Comparison of ENCODE assay signal across 15 cellular contexts in genomic region chr20:4703281-4703676, GRCh38. TPM values are rescaled to one million over a fixed set of nuclear protein-coding genes. Genes with fewer than 3 reads are reported as not detected.
DNase-seq lines count a peak whose midpoint lies in the region; ATAC-seq and TF ChIP-seq lines count a peak whose summit lies in the region.
"Had no signal": no experiment of that assay in that cellular context is flagged by ENCODE, and none has a peak within 500 bp of the region (broad histone marks: within the 10 kb centered on the region; RNA-seq: fewer than 3 reads in every experiment).

No MANE protein-coding gene starts in this region.

- H3K79me2 ChIP-seq in H9 (ENCODE audit: insufficient read depth, low read length), result no peaks in the 10 kb centered on the region
- H3K79me2 ChIP-seq in mesendoderm (ENCODE audit: control insufficient read depth, insufficient read depth, low read length), result no peaks in the 10 kb centered on the region

- H3K4me3 Mint-ChIP-seq in H9 (no peak overlapping the region), brain (no peak overlapping the region)
- H3K4me3 Mint-ChIP-seq: B cell; CD4-positive, CD25-positive, alpha-beta regulatory T cell had no signal

- POLR2A ChIA-PET in HEK293 (lab: Yijun Ruan, JAX), result no interaction called here

- no peak for DNase-seq in H9
- DNase-seq in mesendoderm, result no peak
- no peak for DNase-seq in NCI-H345 (lab: John Stamatoyannopoulos, UW)
- DNase-seq in erythroblast (lab: John Stamatoyannopoulos, UW), result no peak
- DNase-seq: Caco-2; CD4-positive, CD25-positive, alpha-beta regulatory T cell; DMS153; NCI-H187 treated with DMSO at 0.1 percent for 48 hours; NCI-H446 had no signal

- TF ChIP-seq POLR2A in erythroblast (IDR thresholded peaks at IDR 0.05; ENCODE audit: low read length), result no peak

- H4K91ac ChIP-seq in H9 (ENCODE audit: insufficient read length, low read depth, low read length), result peak overlapping the region; percentile 44

- H3K27me3 Mint-ChIP-seq in H9 (ENCODE audit: low read depth), result peaks cover 3% of the 10 kb centered on the region; the same call in 1 of the 2 replicates
- peaks cover 4% of the 10 kb centered on the region for H3K27me3 Mint-ChIP-seq in brain
- H3K27me3 Mint-ChIP-seq: B cell had no signal

- H3K36me3 ChIP-seq in HEK293 (ENCODE audit: control insufficient read depth in 2 of 2, insufficient read depth in 1 of 2, low read length in 2 of 2) (peaks cover 4 to 20% of the 10 kb centered on the region in 2 experiments; a peak in 1 of 3 replicates), mesendoderm (ENCODE audit: control insufficient read depth, insufficient read depth, low read length) (peaks cover 1% of the 10 kb centered on the region)

- H3K27me3 ChIP-seq in H9 (ENCODE audit: insufficient read depth, low read length) (no peaks in the 10 kb centered on the region), mesendoderm (ENCODE audit: insufficient read depth, low read length, poor library complexity) (no peaks in the 10 kb centered on the region)
- H3K27me3 ChIP-seq: SJCRH30 had no signal

- peak overlapping the region; percentile 55 for H2BK12ac ChIP-seq in H9 (ENCODE audit: insufficient read length, low read depth, low read length)

- H3K4me1 Mint-ChIP-seq in H9, result peaks cover 22 to 26% of the 10 kb centered on the region in 2 experiments
- H3K4me1 Mint-ChIP-seq in brain, result peaks cover 28% of the 10 kb centered on the region

- no peak overlapping the region for H2BK15ac ChIP-seq in H9 (ENCODE audit: low read depth, low read length)
- H2BK15ac ChIP-seq in mesendoderm (replicated peaks; ENCODE audit: low read depth), result no peak overlapping the region

- H3K9ac ChIP-seq in H9 (ENCODE audit: extremely low read depth, insufficient read length, low read length) (no peak overlapping the region), mesendoderm (ENCODE audit: low read length) (no peak overlapping the region)

- H3K4ac ChIP-seq in H9 (ENCODE audit: low read depth, low read length), result no peak overlapping the region
- H3K4ac ChIP-seq in mesendoderm (ENCODE audit: low read depth, low read length), result no peak overlapping the region

- H3K27ac Mint-ChIP-seq in H9 (peak overlapping the region in 1 of 3 experiments; percentile 59; a peak in 1 of 7 replicates), brain (peak overlapping the region in 3 of 5 experiments; percentile 19 to 74 (median 57))
- H3K27ac Mint-ChIP-seq: B cell had no signal

- no peak overlapping the region for H4K5ac ChIP-seq in H9 (ENCODE audit: insufficient read length, low read depth, low read length)
- H4K5ac ChIP-seq in mesendoderm (ENCODE audit: low read length), result no peak overlapping the region

- H2BK120ac ChIP-seq in H9 (ENCODE audit: low read depth, low read length, poor library complexity, severe bottlenecking) (peak overlapping the region; percentile 72), mesendoderm (ENCODE audit: low read depth, low read length) (no peak overlapping the region)

- no peak overlapping the region for H3K4me2 ChIP-seq in H9 (ENCODE audit: insufficient read depth, insufficient read length, low read length)
- H3K4me2 ChIP-seq in mesendoderm (ENCODE audit: low read length), result no peak overlapping the region

- no peak overlapping the region for H3K27ac ChIP-seq in H9 (ENCODE audit: insufficient read length, low read depth, low read length)
- H3K27ac ChIP-seq in HEK293 (ENCODE audit: extremely low read depth, low read depth, low read length), result no peak overlapping the region
- H3K27ac ChIP-seq in mesendoderm (ENCODE audit: low read depth, low read length), result no peak overlapping the region
- H3K27ac ChIP-seq: SJCRH30 had no signal

- no CpG with 5 or more reads among the region's 6 CpGs for WGBS in H9 (ENCODE audit: extremely low coverage, insufficient read length, low lambda C conversion rate)
- WGBS in mesendoderm (ENCODE audit: extremely low coverage, insufficient coverage, low lambda C conversion rate), result no CpG with 5 or more reads among the region's 6 CpGs

- H3K9me3 ChIP-seq in H9 (ENCODE audit: control insufficient read depth, low read depth, low read length) (no peaks in the 10 kb centered on the region), HEK293 (ENCODE audit: control insufficient read depth, insufficient read depth, low read depth, low read length) (no peaks in the 10 kb centered on the region)
- H3K9me3 ChIP-seq: Caco-2, SJCRH30 had no signal

- no peak for ATAC-seq in GM18861 (IDR thresholded peaks at IDR 0.05; ENCODE audit: unreplicated experiment)

- H3K23ac ChIP-seq in H9 (ENCODE audit: insufficient read length, low read depth, low read length), result no peak overlapping the region
- H3K23ac ChIP-seq in mesendoderm (ENCODE audit: low read length), result no peak overlapping the region

- H2AFZ ChIP-seq in H9 (ENCODE audit: low read length), result no peak overlapping the region

- H3K79me1 ChIP-seq in H9 (ENCODE audit: insufficient read depth, low read depth, low read length, poor library complexity, severe bottlenecking) (peaks cover 3% of the 10 kb centered on the region), mesendoderm (ENCODE audit: low read length) (no peaks in the 10 kb centered on the region)

- H3K18ac ChIP-seq in H9 (ENCODE audit: insufficient read length, low read depth, low read length) (no peak overlapping the region), mesendoderm (ENCODE audit: low read length) (no peak overlapping the region)

- no peak overlapping the region for H2BK20ac ChIP-seq in H9 (ENCODE audit: low read depth, low read length, poor library complexity, severe bottlenecking)

- H2BK5ac ChIP-seq in H9 (ENCODE audit: insufficient read length, low read length), result no peak overlapping the region
- no peak overlapping the region for H2BK5ac ChIP-seq in mesendoderm (ENCODE audit: low read length)

- H3T11ph ChIP-seq in H9 (ENCODE audit: low read length), result no peak overlapping the region

- H3K4me1 ChIP-seq in H9 (ENCODE audit: insufficient read depth, low read length) (peaks cover 14% of the 10 kb centered on the region; the same call in 1 of the 2 replicates), HEK293 (ENCODE audit: control insufficient read depth, insufficient read depth, low read length) (peaks cover 5% of the 10 kb centered on the region), mesendoderm (ENCODE audit: control insufficient read depth, low read depth, low read length) (peaks cover 5% of the 10 kb centered on the region)

- H3K36me3 Mint-ChIP-seq in H9 (ENCODE audit: insufficient read depth in 1 of 3, low read depth in 3 of 3) (peaks cover 0 to 7% (median 7%) of the 10 kb centered on the region in 3 experiments; a peak in 4 of 7 replicates), brain (peaks cover 12% of the 10 kb centered on the region)

- H3K23me2 ChIP-seq in H9 (ENCODE audit: insufficient read length, low read depth, low read length, poor library complexity, severe bottlenecking), result no peaks in the 10 kb centered on the region

- H3K56ac ChIP-seq in H9 (ENCODE audit: insufficient read length, low read depth, low read length), result no peak overlapping the region
- peak overlapping the region; percentile 36 for H3K56ac ChIP-seq in mesendoderm (ENCODE audit: low read length)

- H4K8ac ChIP-seq in H9 (replicated peaks; ENCODE audit: insufficient read length, low read depth, low read length) (no peak overlapping the region), mesendoderm (ENCODE audit: low read depth, low read length) (no peak overlapping the region)

- H3K9me3 Mint-ChIP-seq in H9 (peaks cover 0 to 2% of the 10 kb centered on the region in 2 experiments; a peak in 1 of 5 replicates), brain (no peaks in the 10 kb centered on the region)
- H3K9me3 Mint-ChIP-seq: CD4-positive, CD25-positive, alpha-beta regulatory T cell had no signal

- CTCF ChIA-PET in HEK293 (lab: Yijun Ruan, JAX), result interaction anchor here (0.6 kb wide), 1 partner anchor 11 kb away, joined by 3 read pairs; no protein-coding TSS in a partner anchor

- 0 out of 2 replicates have a peak overlapping the region, but pooled peaks have one; percentile 61 for H3K14ac ChIP-seq in H9 (ENCODE audit: insufficient read depth, low read length)

- H4K20me1 ChIP-seq in H9 (ENCODE audit: control insufficient read depth, insufficient read depth, insufficient read length), result no peaks in the 10 kb centered on the region

- H3K4me3 ChIP-seq in HEK293 (ENCODE audit: low read depth, low read length) (no peak overlapping the region), mesendoderm (ENCODE audit: low read length) (no peak overlapping the region)
- H3K4me3 ChIP-seq: SJCRH30 had no signal

- TF ChIP-seq CTCF in H9 (conservative IDR thresholded peaks at IDR 0.05), result no peak
- no peak for TF ChIP-seq CTCF in HEK293 (tag by site-specific recombination; IDR thresholded peaks at IDR 0.05)
- no peak for TF ChIP-seq CTCF in brain (conservative IDR thresholded peaks at IDR 0.05)

- H2AK5ac ChIP-seq in H9 (ENCODE audit: insufficient read length, low read length) (peak overlapping the region; percentile 87), mesendoderm (ENCODE audit: low read length) (no peak overlapping the region)

TF ChIP-seq in HEK293, 187 proteins besides CTCF, POLR2A, EP300 and RAD21:
- TF ChIP-seq ZSCAN16 (tag by site-specific recombination; IDR thresholded peaks at IDR 0.05) (no peak), ZBTB48 (tag by site-specific recombination; IDR thresholded peaks at IDR 0.05) (0 out of 2 replicates have a peak, but pooled peaks have one; percentile 9)

RNA-seq across cellular contexts. Expression of gene PRNP, which starts 17.0 kb away (rescaled TPM):
- total RNA-seq in H9 (2021), result 18.5 and 19.0 TPM in 2 replicates
- 133 TPM for polyA plus RNA-seq in brain (ENCODE audit: insufficient read depth, low read depth, low replicate concordance)
- 27.3 TPM for polyA plus RNA-seq in mesendoderm (2013, experiment 1 of 2)
- polyA plus RNA-seq in mesendoderm (2013, experiment 2 of 2), result 28.4 TPM

RNA-seq across cellular contexts. Expression of gene PRND, which starts 18.4 kb away (rescaled TPM):
- 0.04 TPM in 1 of 2 replicates, not detected in the other for total RNA-seq in H9 (2021)
- not detected for polyA plus RNA-seq in brain (ENCODE audit: insufficient read depth, low read depth, low replicate concordance)
- polyA plus RNA-seq in mesendoderm (2013, experiment 1 of 2), result 2.9 TPM
- polyA plus RNA-seq in mesendoderm (2013, experiment 2 of 2), result 2.8 TPM
- total RNA-seq: B cell; Caco-2; CD4-positive, CD25-positive, alpha-beta regulatory T cell; SJCRH30 had no signal
- polyA plus RNA-seq: AG04450 had no signal
